Comparison of ENCODE assay signal across 1 cellular context in the genomic region with DNA sequence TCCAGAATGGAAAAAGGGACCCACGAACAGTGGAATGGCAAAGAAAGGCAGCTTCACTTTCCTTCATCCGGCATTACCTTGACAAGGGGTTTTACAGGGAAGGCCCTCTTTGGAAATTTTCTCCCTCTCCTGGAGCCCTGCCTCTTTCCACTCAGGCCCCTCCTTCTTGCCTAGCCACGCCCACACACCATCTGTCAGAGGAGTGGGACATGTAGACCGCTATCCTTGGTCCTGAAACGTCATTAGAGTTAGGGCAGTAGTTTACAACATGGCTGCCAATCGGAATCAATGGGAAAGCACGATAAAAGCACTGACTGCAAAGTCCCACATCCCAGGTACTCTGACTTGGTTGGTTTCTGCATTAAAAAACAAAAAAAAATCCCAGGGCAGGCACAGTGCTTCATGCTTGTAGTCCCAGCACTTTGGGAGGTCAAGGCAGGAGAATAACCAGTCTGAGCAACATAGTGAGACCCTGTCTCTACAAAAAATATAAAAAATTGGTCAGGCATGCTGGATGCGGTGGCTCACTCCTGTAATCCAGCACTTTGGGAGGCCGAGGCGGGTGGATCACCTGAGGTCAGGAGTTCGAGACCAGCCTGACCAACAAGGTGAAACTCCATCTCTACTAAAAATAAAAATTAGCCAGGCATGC.
TF ChIP-seq lines count a peak whose summit lies in the region.

No MANE protein-coding gene starts in this region.

TF ChIP-seq in K562, 482 proteins besides CTCF, POLR2A, EP300 and RAD21 (continued from another document and continues in another):
- TF ChIP-seq, protein P1, sequence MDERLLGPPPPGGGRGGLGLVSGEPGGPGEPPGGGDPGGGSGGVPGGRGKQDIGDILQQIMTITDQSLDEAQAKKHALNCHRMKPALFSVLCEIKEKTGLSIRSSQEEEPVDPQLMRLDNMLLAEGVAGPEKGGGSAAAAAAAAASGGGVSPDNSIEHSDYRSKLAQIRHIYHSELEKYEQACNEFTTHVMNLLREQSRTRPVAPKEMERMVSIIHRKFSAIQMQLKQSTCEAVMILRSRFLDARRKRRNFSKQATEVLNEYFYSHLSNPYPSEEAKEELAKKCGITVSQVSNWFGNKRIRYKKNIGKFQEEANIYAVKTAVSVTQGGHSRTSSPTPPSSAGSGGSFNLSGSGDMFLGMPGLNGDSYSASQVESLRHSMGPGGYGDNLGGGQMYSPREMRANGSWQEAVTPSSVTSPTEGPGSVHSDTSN (CRISPR knock-in tag; IDR thresholded peaks at IDR 0.05; ENCODE audit: low read depth), result peak; percentile 61
- TF ChIP-seq, protein P1 (tag; conservative IDR thresholded peaks at IDR 0.05; ENCODE audit: low read depth), result peak; percentile 90
- TF ChIP-seq ZNF165 (CRISPR knock-in tag; IDR thresholded peaks at IDR 0.05; ENCODE audit: borderline replicate concordance) (no peak), FOXA3 (CRISPR knock-in tag; conservative IDR thresholded peaks at IDR 0.05 in 1 of 2, IDR thresholded peaks at IDR 0.05 in 1 of 2) (no peak), MAZ (CRISPR knock-in tag; conservative IDR thresholded peaks at IDR 0.05 in 1 of 2, IDR thresholded peaks at IDR 0.05 in 1 of 2) (peak in 1 of 2 experiments; percentile 75; a peak in 2 of 4 replicates), CBFA2T3 (IDR thresholded peaks at IDR 0.05) (no peak), ZNF584 (CRISPR knock-in tag; IDR thresholded peaks at IDR 0.05; ENCODE audit: low read depth) (no peak), TRIM24 (IDR thresholded peaks at IDR 0.05) (no peak), ZNF696 (CRISPR knock-in tag; conservative IDR thresholded peaks at IDR 0.05) (no peak), ZNF408 (CRISPR knock-in tag; IDR thresholded peaks at IDR 0.05; ENCODE audit: low read depth) (no peak), SIN3B (IDR thresholded peaks at IDR 0.05; ENCODE audit: low read depth) (no peak), NONO (IDR thresholded peaks at IDR 0.05; ENCODE audit: low read depth in 2 of 2, low read length in 1 of 2) (no peak), ZBTB17 (CRISPR knock-in tag; IDR thresholded peaks at IDR 0.05) (no peak), ZC3H11A (IDR thresholded peaks at IDR 0.05; ENCODE audit: low read depth, low read length) (no peak), RHOXF2B (CRISPR knock-in tag; conservative IDR thresholded peaks at IDR 0.05) (no peak), FOXA1 (IDR thresholded peaks at IDR 0.05; ENCODE audit: borderline replicate concordance) (no peak), ZC3H4 (CRISPR knock-in tag; IDR thresholded peaks at IDR 0.05; ENCODE audit: borderline replicate concordance) (no peak), ZNF184 (CRISPR knock-in tag; IDR thresholded peaks at IDR 0.05) (no peak), STAT5A (IDR thresholded peaks at IDR 0.05; ENCODE audit: borderline replicate concordance, low read length) (no peak), MCM5 (IDR thresholded peaks at IDR 0.05; ENCODE audit: low read depth) (no peak), NCOA1 (IDR thresholded peaks at IDR 0.05; ENCODE audit: low read depth) (0 out of 2 replicates have a peak, but pooled peaks have one; percentile 35), HLTF (IDR thresholded peaks at IDR 0.05) (no peak), DMBX1 (CRISPR knock-in tag; IDR thresholded peaks at IDR 0.05; ENCODE audit: borderline replicate concordance) (0 out of 2 replicates have a peak, but pooled peaks have one; percentile 40), SP1 (CRISPR knock-in tag; IDR thresholded peaks at IDR 0.05) (peak; percentile 76; the same call in 1 of the 2 replicates)
- TF ChIP-seq, protein P2, sequence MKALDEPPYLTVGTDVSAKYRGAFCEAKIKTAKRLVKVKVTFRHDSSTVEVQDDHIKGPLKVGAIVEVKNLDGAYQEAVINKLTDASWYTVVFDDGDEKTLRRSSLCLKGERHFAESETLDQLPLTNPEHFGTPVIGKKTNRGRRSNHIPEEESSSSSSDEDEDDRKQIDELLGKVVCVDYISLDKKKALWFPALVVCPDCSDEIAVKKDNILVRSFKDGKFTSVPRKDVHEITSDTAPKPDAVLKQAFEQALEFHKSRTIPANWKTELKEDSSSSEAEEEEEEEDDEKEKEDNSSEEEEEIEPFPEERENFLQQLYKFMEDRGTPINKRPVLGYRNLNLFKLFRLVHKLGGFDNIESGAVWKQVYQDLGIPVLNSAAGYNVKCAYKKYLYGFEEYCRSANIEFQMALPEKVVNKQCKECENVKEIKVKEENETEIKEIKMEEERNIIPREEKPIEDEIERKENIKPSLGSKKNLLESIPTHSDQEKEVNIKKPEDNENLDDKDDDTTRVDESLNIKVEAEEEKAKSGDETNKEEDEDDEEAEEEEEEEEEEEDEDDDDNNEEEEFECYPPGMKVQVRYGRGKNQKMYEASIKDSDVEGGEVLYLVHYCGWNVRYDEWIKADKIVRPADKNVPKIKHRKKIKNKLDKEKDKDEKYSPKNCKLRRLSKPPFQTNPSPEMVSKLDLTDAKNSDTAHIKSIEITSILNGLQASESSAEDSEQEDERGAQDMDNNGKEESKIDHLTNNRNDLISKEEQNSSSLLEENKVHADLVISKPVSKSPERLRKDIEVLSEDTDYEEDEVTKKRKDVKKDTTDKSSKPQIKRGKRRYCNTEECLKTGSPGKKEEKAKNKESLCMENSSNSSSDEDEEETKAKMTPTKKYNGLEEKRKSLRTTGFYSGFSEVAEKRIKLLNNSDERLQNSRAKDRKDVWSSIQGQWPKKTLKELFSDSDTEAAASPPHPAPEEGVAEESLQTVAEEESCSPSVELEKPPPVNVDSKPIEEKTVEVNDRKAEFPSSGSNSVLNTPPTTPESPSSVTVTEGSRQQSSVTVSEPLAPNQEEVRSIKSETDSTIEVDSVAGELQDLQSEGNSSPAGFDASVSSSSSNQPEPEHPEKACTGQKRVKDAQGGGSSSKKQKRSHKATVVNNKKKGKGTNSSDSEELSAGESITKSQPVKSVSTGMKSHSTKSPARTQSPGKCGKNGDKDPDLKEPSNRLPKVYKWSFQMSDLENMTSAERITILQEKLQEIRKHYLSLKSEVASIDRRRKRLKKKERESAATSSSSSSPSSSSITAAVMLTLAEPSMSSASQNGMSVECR (CRISPR knock-in tag; IDR thresholded peaks at IDR 0.05), result peak; percentile 78
- TF ChIP-seq, protein P3, sequence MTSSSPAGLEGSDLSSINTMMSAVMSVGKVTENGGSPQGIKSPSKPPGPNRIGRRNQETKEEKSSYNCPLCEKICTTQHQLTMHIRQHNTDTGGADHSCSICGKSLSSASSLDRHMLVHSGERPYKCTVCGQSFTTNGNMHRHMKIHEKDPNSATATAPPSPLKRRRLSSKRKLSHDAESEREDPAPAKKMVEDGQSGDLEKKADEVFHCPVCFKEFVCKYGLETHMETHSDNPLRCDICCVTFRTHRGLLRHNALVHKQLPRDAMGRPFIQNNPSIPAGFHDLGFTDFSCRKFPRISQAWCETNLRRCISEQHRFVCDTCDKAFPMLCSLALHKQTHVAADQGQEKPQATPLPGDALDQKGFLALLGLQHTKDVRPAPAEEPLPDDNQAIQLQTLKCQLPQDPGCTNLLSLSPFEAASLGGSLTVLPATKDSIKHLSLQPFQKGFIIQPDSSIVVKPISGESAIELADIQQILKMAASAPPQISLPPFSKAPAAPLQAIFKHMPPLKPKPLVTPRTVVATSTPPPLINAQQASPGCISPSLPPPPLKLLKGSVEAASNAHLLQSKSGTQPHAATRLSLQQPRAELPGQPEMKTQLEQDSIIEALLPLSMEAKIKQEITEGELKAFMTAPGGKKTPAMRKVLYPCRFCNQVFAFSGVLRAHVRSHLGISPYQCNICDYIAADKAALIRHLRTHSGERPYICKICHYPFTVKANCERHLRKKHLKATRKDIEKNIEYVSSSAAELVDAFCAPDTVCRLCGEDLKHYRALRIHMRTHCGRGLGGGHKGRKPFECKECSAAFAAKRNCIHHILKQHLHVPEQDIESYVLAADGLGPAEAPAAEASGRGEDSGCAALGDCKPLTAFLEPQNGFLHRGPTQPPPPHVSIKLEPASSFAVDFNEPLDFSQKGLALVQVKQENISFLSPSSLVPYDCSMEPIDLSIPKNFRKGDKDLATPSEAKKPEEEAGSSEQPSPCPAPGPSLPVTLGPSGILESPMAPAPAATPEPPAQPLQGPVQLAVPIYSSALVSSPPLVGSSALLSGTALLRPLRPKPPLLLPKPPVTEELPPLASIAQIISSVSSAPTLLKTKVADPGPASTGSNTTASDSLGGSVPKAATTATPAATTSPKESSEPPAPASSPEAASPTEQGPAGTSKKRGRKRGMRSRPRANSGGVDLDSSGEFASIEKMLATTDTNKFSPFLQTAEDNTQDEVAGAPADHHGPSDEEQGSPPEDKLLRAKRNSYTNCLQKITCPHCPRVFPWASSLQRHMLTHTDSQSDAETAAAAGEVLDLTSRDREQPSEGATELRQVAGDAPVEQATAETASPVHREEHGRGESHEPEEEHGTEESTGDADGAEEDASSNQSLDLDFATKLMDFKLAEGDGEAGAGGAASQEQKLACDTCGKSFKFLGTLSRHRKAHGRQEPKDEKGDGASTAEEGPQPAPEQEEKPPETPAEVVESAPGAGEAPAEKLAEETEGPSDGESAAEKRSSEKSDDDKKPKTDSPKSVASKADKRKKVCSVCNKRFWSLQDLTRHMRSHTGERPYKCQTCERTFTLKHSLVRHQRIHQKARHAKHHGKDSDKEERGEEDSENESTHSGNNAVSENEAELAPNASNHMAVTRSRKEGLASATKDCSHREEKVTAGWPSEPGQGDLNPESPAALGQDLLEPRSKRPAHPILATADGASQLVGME (CRISPR knock-in tag; IDR thresholded peaks at IDR 0.05), result no peak
- TF ChIP-seq, protein P4, sequence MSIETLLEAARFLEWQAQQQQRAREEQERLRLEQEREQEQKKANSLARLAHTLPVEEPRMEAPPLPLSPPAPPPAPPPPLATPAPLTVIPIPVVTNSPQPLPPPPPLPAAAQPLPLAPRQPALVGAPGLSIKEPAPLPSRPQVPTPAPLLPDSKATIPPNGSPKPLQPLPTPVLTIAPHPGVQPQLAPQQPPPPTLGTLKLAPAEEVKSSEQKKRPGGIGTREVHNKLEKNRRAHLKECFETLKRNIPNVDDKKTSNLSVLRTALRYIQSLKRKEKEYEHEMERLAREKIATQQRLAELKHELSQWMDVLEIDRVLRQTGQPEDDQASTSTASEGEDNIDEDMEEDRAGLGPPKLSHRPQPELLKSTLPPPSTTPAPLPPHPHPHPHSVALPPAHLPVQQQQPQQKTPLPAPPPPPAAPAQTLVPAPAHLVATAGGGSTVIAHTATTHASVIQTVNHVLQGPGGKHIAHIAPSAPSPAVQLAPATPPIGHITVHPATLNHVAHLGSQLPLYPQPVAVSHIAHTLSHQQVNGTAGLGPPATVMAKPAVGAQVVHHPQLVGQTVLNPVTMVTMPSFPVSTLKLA (conservative IDR thresholded peaks at IDR 0.05), result peak in 1 of 2 experiments; percentile 64; a peak in 2 of 4 replicates
- TF ChIP-seq, protein P5, sequence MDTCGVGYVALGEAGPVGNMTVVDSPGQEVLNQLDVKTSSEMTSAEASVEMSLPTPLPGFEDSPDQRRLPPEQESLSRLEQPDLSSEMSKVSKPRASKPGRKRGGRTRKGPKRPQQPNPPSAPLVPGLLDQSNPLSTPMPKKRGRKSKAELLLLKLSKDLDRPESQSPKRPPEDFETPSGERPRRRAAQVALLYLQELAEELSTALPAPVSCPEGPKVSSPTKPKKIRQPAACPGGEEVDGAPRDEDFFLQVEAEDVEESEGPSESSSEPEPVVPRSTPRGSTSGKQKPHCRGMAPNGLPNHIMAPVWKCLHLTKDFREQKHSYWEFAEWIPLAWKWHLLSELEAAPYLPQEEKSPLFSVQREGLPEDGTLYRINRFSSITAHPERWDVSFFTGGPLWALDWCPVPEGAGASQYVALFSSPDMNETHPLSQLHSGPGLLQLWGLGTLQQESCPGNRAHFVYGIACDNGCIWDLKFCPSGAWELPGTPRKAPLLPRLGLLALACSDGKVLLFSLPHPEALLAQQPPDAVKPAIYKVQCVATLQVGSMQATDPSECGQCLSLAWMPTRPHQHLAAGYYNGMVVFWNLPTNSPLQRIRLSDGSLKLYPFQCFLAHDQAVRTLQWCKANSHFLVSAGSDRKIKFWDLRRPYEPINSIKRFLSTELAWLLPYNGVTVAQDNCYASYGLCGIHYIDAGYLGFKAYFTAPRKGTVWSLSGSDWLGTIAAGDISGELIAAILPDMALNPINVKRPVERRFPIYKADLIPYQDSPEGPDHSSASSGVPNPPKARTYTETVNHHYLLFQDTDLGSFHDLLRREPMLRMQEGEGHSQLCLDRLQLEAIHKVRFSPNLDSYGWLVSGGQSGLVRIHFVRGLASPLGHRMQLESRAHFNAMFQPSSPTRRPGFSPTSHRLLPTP (IDR thresholded peaks at IDR 0.05; ENCODE audit: borderline replicate concordance, extremely low read depth, insufficient read length), result no peak
- TF ChIP-seq, protein P6, sequence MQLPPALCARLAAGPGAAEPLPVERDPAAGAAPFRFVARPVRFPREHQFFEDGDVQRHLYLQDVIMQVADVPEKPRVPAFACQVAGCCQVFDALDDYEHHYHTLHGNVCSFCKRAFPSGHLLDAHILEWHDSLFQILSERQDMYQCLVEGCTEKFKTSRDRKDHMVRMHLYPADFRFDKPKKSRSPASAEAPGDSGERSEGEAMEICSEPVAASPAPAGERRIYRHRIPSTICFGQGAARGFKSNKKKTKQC (CRISPR knock-in tag; IDR thresholded peaks at IDR 0.05), result 0 out of 2 replicates have a peak, but pooled peaks have one; percentile 76
- TF ChIP-seq, protein P7, sequence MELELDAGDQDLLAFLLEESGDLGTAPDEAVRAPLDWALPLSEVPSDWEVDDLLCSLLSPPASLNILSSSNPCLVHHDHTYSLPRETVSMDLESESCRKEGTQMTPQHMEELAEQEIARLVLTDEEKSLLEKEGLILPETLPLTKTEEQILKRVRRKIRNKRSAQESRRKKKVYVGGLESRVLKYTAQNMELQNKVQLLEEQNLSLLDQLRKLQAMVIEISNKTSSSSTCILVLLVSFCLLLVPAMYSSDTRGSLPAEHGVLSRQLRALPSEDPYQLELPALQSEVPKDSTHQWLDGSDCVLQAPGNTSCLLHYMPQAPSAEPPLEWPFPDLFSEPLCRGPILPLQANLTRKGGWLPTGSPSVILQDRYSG (tag; conservative IDR thresholded peaks at IDR 0.05; ENCODE audit: low read depth), result 0 out of 2 replicates have a peak, but pooled peaks have one; percentile 33
- TF ChIP-seq, protein P8, sequence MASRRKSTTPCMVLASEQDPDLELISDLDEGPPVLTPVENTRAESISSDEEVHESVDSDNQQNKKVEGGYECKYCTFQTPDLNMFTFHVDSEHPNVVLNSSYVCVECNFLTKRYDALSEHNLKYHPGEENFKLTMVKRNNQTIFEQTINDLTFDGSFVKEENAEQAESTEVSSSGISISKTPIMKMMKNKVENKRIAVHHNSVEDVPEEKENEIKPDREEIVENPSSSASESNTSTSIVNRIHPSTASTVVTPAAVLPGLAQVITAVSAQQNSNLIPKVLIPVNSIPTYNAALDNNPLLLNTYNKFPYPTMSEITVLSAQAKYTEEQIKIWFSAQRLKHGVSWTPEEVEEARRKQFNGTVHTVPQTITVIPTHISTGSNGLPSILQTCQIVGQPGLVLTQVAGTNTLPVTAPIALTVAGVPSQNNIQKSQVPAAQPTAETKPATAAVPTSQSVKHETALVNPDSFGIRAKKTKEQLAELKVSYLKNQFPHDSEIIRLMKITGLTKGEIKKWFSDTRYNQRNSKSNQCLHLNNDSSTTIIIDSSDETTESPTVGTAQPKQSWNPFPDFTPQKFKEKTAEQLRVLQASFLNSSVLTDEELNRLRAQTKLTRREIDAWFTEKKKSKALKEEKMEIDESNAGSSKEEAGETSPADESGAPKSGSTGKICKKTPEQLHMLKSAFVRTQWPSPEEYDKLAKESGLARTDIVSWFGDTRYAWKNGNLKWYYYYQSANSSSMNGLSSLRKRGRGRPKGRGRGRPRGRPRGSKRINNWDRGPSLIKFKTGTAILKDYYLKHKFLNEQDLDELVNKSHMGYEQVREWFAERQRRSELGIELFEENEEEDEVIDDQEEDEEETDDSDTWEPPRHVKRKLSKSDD (conservative IDR thresholded peaks at IDR 0.05; ENCODE audit: low read length), result no peak
